ENCODE assay signal across 7 cellular contexts in the genomic region with DNA sequence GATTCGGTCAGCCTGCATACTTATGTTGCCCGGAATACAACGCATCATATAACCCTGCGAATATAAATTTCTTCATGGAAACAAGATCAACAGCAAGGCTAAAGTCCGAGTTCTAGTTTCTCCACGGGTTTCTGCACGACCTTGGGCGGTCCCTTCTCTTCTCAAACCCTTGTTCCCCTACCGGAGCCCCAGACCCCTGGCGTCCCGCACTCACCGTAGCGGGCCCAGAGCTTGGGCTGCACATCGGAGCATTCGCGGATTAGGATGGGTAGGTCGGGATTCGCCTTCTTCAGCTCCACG. TPM values are rescaled to one million over a fixed set of nuclear protein-coding genes. Genes with fewer than 3 reads are reported as not detected.
DNase-seq lines count a peak whose midpoint lies in the region; ATAC-seq, FAIRE-seq and TF ChIP-seq lines count a peak whose summit lies in the region.

No MANE protein-coding gene starts in this region.

- no peak for TF ChIP-seq CTCF in gastroesophageal sphincter (IDR thresholded peaks at IDR 0.05)

- POLR2A ChIA-PET in T-cell (lab: Charles Lee) = interaction anchor here (1.0 to 2.4 kb wide), 13 partner anchors 8 to 246 kb away, joined by 3 to 16 read pairs (median 5); a partner anchor contains a TSS

- TF ChIP-seq POLR2A in gastroesophageal sphincter (IDR thresholded peaks at IDR 0.05) = no peak

- peaks cover 11% of the 10 kb centered on the region for H3K4me1 ChIP-seq in HAP-1
- peaks cover 0 to 58% (median 8%) of the 10 kb centered on the region in 3 donors for H3K4me1 ChIP-seq in gastroesophageal sphincter
- peaks cover 0 to 9% of the 10 kb centered on the region in 2 donors for H3K4me1 ChIP-seq in small intestine (ENCODE audit: control insufficient read depth in 2 of 2, insufficient read depth in 1 of 2, low read depth in 1 of 2, low read length in 1 of 2)

- DNase-seq in HAP-1 (ENCODE audit: low spot score in 2 of 2) = no peak
- DNase-seq in T-cell = no peak
- peak; percentile 23 for DNase-seq in small intestine
- DNase-seq in NCI-H1417 treated with DMSO at 0.1 percent for 48 hours (lab: John Stamatoyannopoulos, UW) = no peak
- no peak for DNase-seq in putamen (ENCODE audit: low spot score)
- DNase-seq in activated CD4-positive, alpha-beta T cell treated with anti-CD3 and anti-CD28 coated beads, Interleukin-2, amount 50 U/mL, for 48 hours = no peak

- H3K27me3 ChIP-seq in HAP-1 (ENCODE audit: low read depth) = no peaks in the 10 kb centered on the region
- no peaks in the 10 kb centered on the region for H3K27me3 ChIP-seq in gastroesophageal sphincter
- H3K27me3 ChIP-seq in small intestine (ENCODE audit: control insufficient read depth in 2 of 2, insufficient read depth in 2 of 2, low read length in 2 of 2) = no peaks in the 10 kb centered on the region

- H3K27ac ChIP-seq in gastroesophageal sphincter (peak overlapping the region; percentile 29 to 91 (median 86)), small intestine (ENCODE audit: low read depth in 1 of 2, low read length in 1 of 2) (peak overlapping the region; percentile 76 to 97)

- H3K9me3 ChIP-seq in HAP-1 (no peaks in the 10 kb centered on the region), gastroesophageal sphincter (no peaks in the 10 kb centered on the region), small intestine (ENCODE audit: control insufficient read depth, low read depth) (no peaks in the 10 kb centered on the region)

- peaks cover 51 to 60% (median 55%) of the 10 kb centered on the region in 3 donors for H3K4me1 Mint-ChIP-seq in T-cell

- CTCF ChIA-PET in T-cell (lab: Charles Lee) = interaction anchor here in 1 of 2 donors (0.5 to 2.0 kb wide), 6 partner anchors 8 to 1398 kb away, joined by 3 to 14 read pairs (median 4); a partner anchor contains a TSS

- no peaks in the 10 kb centered on the region for H3K27me3 Mint-ChIP-seq in T-cell

- H3K36me3 Mint-ChIP-seq in T-cell = peaks cover 46% of the 10 kb centered on the region

- H3K36me3 ChIP-seq in HAP-1 (replicated peaks) (peaks cover 60% of the 10 kb centered on the region), gastroesophageal sphincter (peaks cover 0 to 75% of the 10 kb centered on the region in 2 donors), small intestine (ENCODE audit: control insufficient read depth in 2 of 2, insufficient read depth in 2 of 2, low read length in 2 of 2) (peaks cover 9 to 11% of the 10 kb centered on the region in 2 donors)

- no peaks in the 10 kb centered on the region for H3K9me3 Mint-ChIP-seq in T-cell

- ATAC-seq in T-cell (replicated peaks in 1 of 4) = no peak
- ATAC-seq in gastroesophageal sphincter = no peak

- no peak for FAIRE-seq in small intestine (lab: Jason Lieb, UNC)

- no peak for TF ChIP-seq EP300 in gastroesophageal sphincter (IDR thresholded peaks at IDR 0.05)

- WGBS in gastroesophageal sphincter (ENCODE audit: low coverage in 1 of 2), 2 donors = 0% methylated on average over 7 to 8 of the region's 19 CpGs
- 0 to 2% (median 1%) methylated on average over 19 of the region's 19 CpGs for WGBS in small intestine, 3 donors

- H3K4me3 Mint-ChIP-seq in T-cell = peak overlapping the region; percentile 90 to 99 (median 98)

- in situ Hi-C loops in HAP-1 (cut with MboI; ENCODE audit: low sequenced_read_pairs) = no loop called here

- H3K4me3 ChIP-seq in HAP-1 (peak overlapping the region; percentile 94), gastroesophageal sphincter (peak overlapping the region; percentile 57 to 94), small intestine (ENCODE audit: low read depth in 1 of 2, low read length in 2 of 2) (peak overlapping the region; percentile 86 to 87)

- H3K27ac Mint-ChIP-seq in T-cell = peak overlapping the region; percentile 97 to 99

RNA-seq across cellular contexts. Expression of a gene that starts 0.4 kb away (rescaled TPM):
- total RNA-seq in T-cell = 10 to 100 TPM; 36.6 to 48.8 (median 45.4) TPM
- 10 to 100 TPM; 38.6 to 61.5 (median 46.1) TPM for total RNA-seq in gastroesophageal sphincter
- 100 to 1,000 TPM; 192 to 414 (median 289) TPM for polyA plus RNA-seq in small intestine

RNA-seq across cellular contexts. Expression of a gene that starts 0.6 kb away (rescaled TPM):
- total RNA-seq in T-cell (100 to 1,000 TPM; 139 to 166 (median 152) TPM), gastroesophageal sphincter (100 to 1,000 TPM; 130 to 168 (median 131) TPM)
- polyA plus RNA-seq in small intestine = 10 to 100 TPM; 60.0 to 70.2 (median 63.3) TPM

RNA-seq across cellular contexts. Expression of a gene that starts 7.7 kb away (rescaled TPM):
- total RNA-seq in T-cell = 10 to 100 TPM; 24.9 to 56.8 (median 52.2) TPM
- total RNA-seq in gastroesophageal sphincter = 10 to 100 TPM; 10.9 to 72.1 (median 26.7) TPM
- 10 to 100 TPM in 1 of 3 donors, 1 to 10 TPM in 2; 5.4 to 21.3 (median 5.8) TPM for polyA plus RNA-seq in small intestine

RNA-seq across cellular contexts. Expression of a gene that starts 14.0 kb away (rescaled TPM):
- total RNA-seq in T-cell (1 to 10 TPM in 4 of 5 donors, under 1 TPM in 1; 0.70 to 1.8 (median 1.3) TPM), gastroesophageal sphincter (10 to 100 TPM; 20.4 to 84.5 (median 37.9) TPM)
- 10 to 100 TPM in 1 of 3 donors, 1 to 10 TPM in 2; 3.1 to 30.3 (median 7.8) TPM for polyA plus RNA-seq in small intestine

RNA-seq across cellular contexts. Expression of a gene that starts 17.7 kb away (rescaled TPM):
- total RNA-seq in T-cell (10 to 100 TPM; 36.6 to 50.9 (median 42.9) TPM), gastroesophageal sphincter (10 to 100 TPM; 15.6 to 25.1 (median 16.9) TPM)
- polyA plus RNA-seq in small intestine = 10 to 100 TPM; 21.8 to 28.9 (median 23.0) TPM
